Comparison of ENCODE assay signal across 8 cellular contexts in genomic region chr17:75625813-75626486, GRCh38.
A peak's percentile ranks its signal among the peaks of the same experiment; 100 is the strongest.
DNase-seq lines count a peak whose midpoint lies in the region; ATAC-seq lines count a peak whose summit lies in the region.

No MANE protein-coding gene starts in this region.

- H3K9me3 Mint-ChIP-seq in activated T-cell treated with anti-CD3 and anti-CD28 coated beads, Interleukin-2, amount 50 U/mL, for 24 hours, result no peaks in the 10 kb centered on the region

- no peak overlapping the region for H3K4me3 Mint-ChIP-seq in activated T-cell treated with anti-CD3 and anti-CD28 coated beads, Interleukin-2, amount 50 U/mL, for 24 hours

- H3K27ac Mint-ChIP-seq in activated T-cell treated with anti-CD3 and anti-CD28 coated beads, Interleukin-2, amount 50 U/mL, for 24 hours, result no peak overlapping the region

- ATAC-seq in GM18909 (IDR thresholded peaks at IDR 0.05; ENCODE audit: poor library complexity, unreplicated experiment), result no peak

- H3K4me1 Mint-ChIP-seq in activated T-cell treated with anti-CD3 and anti-CD28 coated beads, Interleukin-2, amount 50 U/mL, for 24 hours (ENCODE audit: low read depth), result no peaks in the 10 kb centered on the region

- peaks cover 24% of the 10 kb centered on the region for H3K36me3 Mint-ChIP-seq in activated T-cell treated with anti-CD3 and anti-CD28 coated beads, Interleukin-2, amount 50 U/mL, for 24 hours (ENCODE audit: low read depth)

- peak; percentile 42 for DNase-seq in activated T-cell treated with anti-CD3 and anti-CD28 coated beads, Interleukin-2, amount 50 U/mL, for 24 hours
- no peak for DNase-seq in activated T-cell treated with anti-CD3 and anti-CD28 coated beads, Interleukin-2, amount 50 U/mL, for 1 hour
- DNase-seq in NCI-H82 (lab: John Stamatoyannopoulos, UW), result peak; percentile 84
- peak; percentile 32 for DNase-seq in cerebellar cortex (ENCODE audit: low spot score)
- peak; percentile 13 for DNase-seq in midbrain (lab: John Stamatoyannopoulos, UW)
- no peak for DNase-seq in NCI-H1417 treated with DMSO at 0.1 percent for 48 hours (lab: John Stamatoyannopoulos, UW)
- no peak for DNase-seq in LoVo (ENCODE audit: low spot score)

- no peaks in the 10 kb centered on the region for H3K27me3 Mint-ChIP-seq in activated T-cell treated with anti-CD3 and anti-CD28 coated beads, Interleukin-2, amount 50 U/mL, for 24 hours

Comparison
In these comparisons a context has a peak if more than half of its experiments do, and no peak if none do; other contexts are left out.
1. DNase-seq: peak in activated T-cell treated with anti-CD3 and anti-CD28 coated beads, Interleukin-2, amount 50 U/mL, for 24 hours (single experiment), NCI-H82 (single experiment), cerebellar cortex (single experiment) and midbrain (single experiment); none in activated T-cell treated with anti-CD3 and anti-CD28 coated beads, Interleukin-2, amount 50 U/mL, for 1 hour (single experiment), NCI-H1417 treated with DMSO at 0.1 percent for 48 hours (single experiment) and LoVo (single experiment).